ENCODE assay signal across 2 cellular contexts in genomic region chr2:20596193-20596972, GRCh38.
TF ChIP-seq lines count a peak whose summit lies in the region.

No MANE protein-coding gene starts in this region.

TF ChIP-seq in IMR-90, 13 proteins besides CTCF, POLR2A, EP300 and RAD21:
- TF ChIP-seq RFX5 (IDR thresholded peaks at IDR 0.05; ENCODE audit: low read depth, low read length) (no peak), RCOR1 (IDR thresholded peaks at IDR 0.05; ENCODE audit: insufficient replicate concordance, low read length) (no peak), USF2 (IDR thresholded peaks at IDR 0.05; ENCODE audit: low read depth, low read length) (no peak), CEBPB (IDR thresholded peaks at IDR 0.05; ENCODE audit: low read depth, low read length) (no peak), NFE2L2 (IDR thresholded peaks at IDR 0.05; ENCODE audit: low read depth, low read length) (no peak)

TF ChIP-seq in H1, 55 proteins besides CTCF, POLR2A, EP300 and RAD21:
- TF ChIP-seq SRF (IDR thresholded peaks at IDR 0.05; ENCODE audit: low read depth, low read length) (no peak), SP1 (IDR thresholded peaks at IDR 0.05; ENCODE audit: low read depth, low read length) (no peak), MAX (IDR thresholded peaks at IDR 0.05) (no peak), EGR1 (IDR thresholded peaks at IDR 0.05; ENCODE audit: borderline replicate concordance, low read depth, low read length) (no peak), POLR2AphosphoS5 (IDR thresholded peaks at IDR 0.05; ENCODE audit: low read depth, low read length) (no peak), BCL11A (IDR thresholded peaks at IDR 0.05; ENCODE audit: low read depth in 2 of 2, low read length in 2 of 2) (no peak), TAF1 (IDR thresholded peaks at IDR 0.05; ENCODE audit: low read depth, low read length) (no peak), CREB1 (IDR thresholded peaks at IDR 0.05) (no peak), E2F6 (IDR thresholded peaks at IDR 0.05) (no peak), BACH1 (IDR thresholded peaks at IDR 0.05; ENCODE audit: low read length) (no peak), JUN (IDR thresholded peaks at IDR 0.05; ENCODE audit: low read depth, low read length) (no peak)
